ENCODE assay signal across 2 cellular contexts in the genomic region with DNA sequence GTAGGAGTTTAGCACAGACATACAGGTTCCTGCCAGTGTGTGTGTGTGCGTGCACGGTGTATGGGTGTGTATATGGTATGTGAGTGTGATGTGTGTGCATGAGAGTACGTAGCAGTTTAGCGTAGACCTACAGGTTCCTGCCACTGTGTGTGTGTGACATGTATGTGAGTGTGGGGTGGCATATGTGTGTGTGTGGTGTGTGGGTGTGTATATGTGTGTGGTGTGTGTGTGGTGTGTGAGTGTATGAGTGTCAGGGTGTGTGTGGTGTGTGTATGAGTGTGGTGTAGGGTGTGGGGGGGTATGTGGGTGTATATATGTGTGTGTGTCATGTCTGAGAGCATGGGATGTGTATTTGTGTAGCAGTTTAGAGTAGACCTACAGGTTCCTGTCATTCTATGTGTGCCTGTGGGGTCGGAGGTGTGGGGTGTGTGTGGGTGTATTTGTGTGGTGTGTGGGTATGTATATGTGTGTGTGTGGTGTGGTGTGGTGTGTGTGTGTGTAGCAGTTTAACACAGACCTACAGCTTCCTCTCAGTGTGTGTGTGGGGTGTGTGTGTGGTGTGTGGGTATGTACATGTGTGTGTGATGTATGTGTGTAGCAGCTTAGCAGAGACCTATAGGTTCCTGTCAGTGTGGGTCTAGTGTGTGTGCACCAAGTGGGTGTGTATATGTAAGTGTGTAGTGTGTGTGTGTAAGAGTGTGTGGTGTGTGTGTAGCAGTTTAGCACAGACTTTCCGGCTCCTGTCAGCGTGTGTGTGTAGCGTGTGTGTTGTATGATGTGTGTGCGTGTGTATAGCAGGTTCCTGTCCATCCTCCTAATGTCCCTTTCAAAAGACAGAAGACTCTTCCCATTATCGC.
TF ChIP-seq lines count a peak whose summit lies in the region.

No MANE protein-coding gene starts in this region.

TF ChIP-seq in GM12891, 5 proteins besides CTCF, POLR2A, EP300 and RAD21 (continued from another document):
- no peak for TF ChIP-seq SPI1 (IDR thresholded peaks at IDR 0.05; ENCODE audit: low read depth, low read length)
- no peak for TF ChIP-seq TAF1 (IDR thresholded peaks at IDR 0.05; ENCODE audit: low read depth, low read length)
- TF ChIP-seq PAX5 (IDR thresholded peaks at IDR 0.05; ENCODE audit: insufficient read depth, low read length, severe bottlenecking), result no peak

TF ChIP-seq in IMR-90, 13 proteins besides CTCF, POLR2A, EP300 and RAD21 (continued from another document):
- TF ChIP-seq CEBPB (IDR thresholded peaks at IDR 0.05; ENCODE audit: low read depth, low read length) (no peak), MAFK (IDR thresholded peaks at IDR 0.05; ENCODE audit: low read depth, low read length) (no peak), NFE2L2 (IDR thresholded peaks at IDR 0.05; ENCODE audit: low read depth, low read length) (no peak), RFX5 (IDR thresholded peaks at IDR 0.05; ENCODE audit: low read depth, low read length) (no peak), FOS (IDR thresholded peaks at IDR 0.05; ENCODE audit: low read depth, low read length) (no peak), MAZ (IDR thresholded peaks at IDR 0.05; ENCODE audit: borderline replicate concordance, low read depth, low read length) (no peak)
- TF ChIP-seq, protein P1, sequence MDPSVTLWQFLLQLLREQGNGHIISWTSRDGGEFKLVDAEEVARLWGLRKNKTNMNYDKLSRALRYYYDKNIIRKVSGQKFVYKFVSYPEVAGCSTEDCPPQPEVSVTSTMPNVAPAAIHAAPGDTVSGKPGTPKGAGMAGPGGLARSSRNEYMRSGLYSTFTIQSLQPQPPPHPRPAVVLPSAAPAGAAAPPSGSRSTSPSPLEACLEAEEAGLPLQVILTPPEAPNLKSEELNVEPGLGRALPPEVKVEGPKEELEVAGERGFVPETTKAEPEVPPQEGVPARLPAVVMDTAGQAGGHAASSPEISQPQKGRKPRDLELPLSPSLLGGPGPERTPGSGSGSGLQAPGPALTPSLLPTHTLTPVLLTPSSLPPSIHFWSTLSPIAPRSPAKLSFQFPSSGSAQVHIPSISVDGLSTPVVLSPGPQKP (IDR thresholded peaks at IDR 0.05; ENCODE audit: borderline replicate concordance, low read depth, low read length), result no peak
- TF ChIP-seq, protein P2, sequence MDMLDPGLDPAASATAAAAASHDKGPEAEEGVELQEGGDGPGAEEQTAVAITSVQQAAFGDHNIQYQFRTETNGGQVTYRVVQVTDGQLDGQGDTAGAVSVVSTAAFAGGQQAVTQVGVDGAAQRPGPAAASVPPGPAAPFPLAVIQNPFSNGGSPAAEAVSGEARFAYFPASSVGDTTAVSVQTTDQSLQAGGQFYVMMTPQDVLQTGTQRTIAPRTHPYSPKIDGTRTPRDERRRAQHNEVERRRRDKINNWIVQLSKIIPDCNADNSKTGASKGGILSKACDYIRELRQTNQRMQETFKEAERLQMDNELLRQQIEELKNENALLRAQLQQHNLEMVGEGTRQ (IDR thresholded peaks at IDR 0.05; ENCODE audit: low read depth, low read length), result no peak
